Comparison of ENCODE assay signal across 8 cellular contexts in the genomic region with DNA sequence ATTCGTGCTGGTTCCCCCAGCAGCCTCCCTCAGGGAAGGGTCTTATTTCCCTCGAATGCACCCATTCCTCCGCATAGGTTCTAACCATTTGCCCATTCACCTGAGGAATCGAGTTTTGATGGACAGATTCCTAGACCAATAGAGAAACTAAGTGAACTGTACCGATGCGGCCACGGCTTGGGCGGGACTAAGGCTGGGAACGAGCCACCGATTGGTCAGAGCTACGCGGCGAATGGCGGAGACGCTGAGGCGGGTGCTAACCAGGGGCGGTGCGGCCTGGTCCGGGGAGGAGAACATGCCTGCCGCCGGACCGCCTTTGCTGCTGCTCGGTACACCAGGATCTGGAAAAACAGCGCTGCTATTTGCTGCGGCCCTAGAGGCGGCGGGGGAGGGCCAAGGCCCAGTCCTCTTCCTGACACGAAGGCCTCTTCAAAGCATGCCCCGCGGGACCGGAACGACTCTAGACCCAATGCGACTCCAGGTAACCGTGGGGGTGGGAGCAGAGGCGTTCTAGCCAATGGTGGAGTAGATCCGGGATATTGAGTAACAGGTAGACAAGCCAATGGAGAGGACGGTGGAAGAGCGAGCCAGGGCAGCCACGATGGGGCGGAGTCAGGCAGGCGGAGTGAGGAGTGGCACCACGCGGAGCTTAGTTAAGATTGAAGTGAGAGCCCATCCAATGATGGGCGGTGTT. TPM values are rescaled to one million over a fixed set of nuclear protein-coding genes. Genes with fewer than 3 reads are reported as not detected.
DNase-seq lines count a peak whose midpoint lies in the region; ATAC-seq, FAIRE-seq and TF ChIP-seq lines count a peak whose summit lies in the region.

SWSAP1 (plus strand) TSS at position 218 of the 694 bp plus-strand sequence; CDS start at position 233, 15 bp downstream.

- WGBS in A549 (ENCODE audit: missing lambda C conversion rate), result 2% methylated on average over 32 of the region's 44 CpGs

- ATAC-seq in A549, result peak; percentile 94 to 95
- ATAC-seq in GM18861 (IDR thresholded peaks at IDR 0.05; ENCODE audit: unreplicated experiment), result peak; percentile 86
- ATAC-seq in HG03066 (IDR thresholded peaks at IDR 0.05; ENCODE audit: low read depth, unreplicated experiment), result peak; percentile 93

- peak within 1 kb of the TSS; percentile 88 for H3K9ac ChIP-seq in iPS-15b (ENCODE audit: low read depth, low read length)

- H3K9me3 ChIP-seq in A549 (no peaks in the 10 kb centered on the region), iPS-15b (ENCODE audit: control insufficient read depth, insufficient read depth, low read length) (no peaks in the 10 kb centered on the region)

- no peak for TF ChIP-seq EP300 in A549 (IDR thresholded peaks at IDR 0.05)

- no peaks in the 10 kb centered on the region for H3K27me3 ChIP-seq in iPS-15b (ENCODE audit: control insufficient read depth, insufficient read depth, low read length)

- no peak for TF ChIP-seq CTCF in A549 (IDR thresholded peaks at IDR 0.05)

- peak within 1 kb of the TSS; percentile 92 to 93 for H3K27ac ChIP-seq in A549

- H3K36me3 ChIP-seq in iPS-15b (ENCODE audit: control insufficient read depth, insufficient read depth, low read length), result peaks cover 6% of the 10 kb centered on the region

- POLR2A ChIA-PET in A549 (lab: Yijun Ruan, JAX), result interaction anchor here (0.6 to 2.3 kb wide), 17 partner anchors 9 to 211 kb away, joined by 3 to 32 read pairs (median 8); partner anchors contain the start of genes CCDC159, ECSIT, EPOR and ODAD3

- no peak for FAIRE-seq in A549 (lab: Jason Lieb, UNC)

- H3K4me1 ChIP-seq in A549 (peaks cover 46% of the 10 kb centered on the region), iPS-15b (ENCODE audit: control insufficient read depth, insufficient read depth, low read length) (peaks cover 2% of the 10 kb centered on the region)

- no peak for TF ChIP-seq RAD21 in A549 (conservative IDR thresholded peaks at IDR 0.05 in 1 of 2, IDR thresholded peaks at IDR 0.05 in 1 of 2)

- CTCF ChIA-PET in A549 (lab: Yijun Ruan, JAX), result interaction anchor here (1.2 to 4.9 kb wide), 6 partner anchors 9 to 111 kb away, joined by 3 to 28 read pairs (median 6); partner anchors contain the start of genes EPOR and TSPAN16

- peak within 1 kb of the TSS; percentile 93 for H3K4me2 ChIP-seq in A549

- TF ChIP-seq POLR2A in A549 (IDR thresholded peaks at IDR 0.05; ENCODE audit: low read length), result peak; percentile 60

- H3K4me3 ChIP-seq in A549 (peak within 1 kb of the TSS; percentile 47), iPS-15b (ENCODE audit: low read depth, low read length) (peak within 1 kb of the TSS; percentile 84), skeletal muscle cell (ENCODE audit: low read depth, low read length) (peak within 1 kb of the TSS; percentile 69)

- DNase-seq in A549 (ENCODE audit: low read depth in 1 of 2, low spot score in 1 of 2), result peak; percentile 98 to 99
- DNase-seq in NCI-H2107 treated with DMSO at 0.1 percent for 48 hours (lab: John Stamatoyannopoulos, UW; ENCODE audit: unreplicated experiment), result peak; percentile 99
- peak; percentile 99 for DNase-seq in UCSD-AML1 (lab: John Stamatoyannopoulos, UW; ENCODE audit: unreplicated experiment)
- DNase-seq in brain pericyte (ENCODE audit: low read depth, low spot score), result peak; percentile 99
- peak; percentile 98 for DNase-seq in skeletal muscle cell (ENCODE audit: low read depth)

TF ChIP-seq in A549, 52 proteins besides CTCF, POLR2A, EP300 and RAD21:
- TF ChIP-seq SMC3 (IDR thresholded peaks at IDR 0.05), result 0 out of 3 replicates have a peak, but pooled peaks have one; percentile 9
- 0 out of 3 replicates have a peak, but pooled peaks have one; percentile 61 for TF ChIP-seq BCL3 (IDR thresholded peaks at IDR 0.05)
- TF ChIP-seq, protein P1, sequence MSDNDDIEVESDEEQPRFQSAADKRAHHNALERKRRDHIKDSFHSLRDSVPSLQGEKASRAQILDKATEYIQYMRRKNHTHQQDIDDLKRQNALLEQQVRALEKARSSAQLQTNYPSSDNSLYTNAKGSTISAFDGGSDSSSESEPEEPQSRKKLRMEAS (IDR thresholded peaks at IDR 0.05), result peak; percentile 53; the same call in 1 of the 2 replicates
- TF ChIP-seq, protein P2, sequence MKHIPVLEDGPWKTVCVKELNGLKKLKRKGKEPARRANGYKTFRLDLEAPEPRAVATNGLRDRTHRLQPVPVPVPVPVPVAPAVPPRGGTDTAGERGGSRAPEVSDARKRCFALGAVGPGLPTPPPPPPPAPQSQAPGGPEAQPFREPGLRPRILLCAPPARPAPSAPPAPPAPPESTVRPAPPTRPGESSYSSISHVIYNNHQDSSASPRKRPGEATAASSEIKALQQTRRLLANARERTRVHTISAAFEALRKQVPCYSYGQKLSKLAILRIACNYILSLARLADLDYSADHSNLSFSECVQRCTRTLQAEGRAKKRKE (CRISPR knock-in tag; IDR thresholded peaks at IDR 0.05; ENCODE audit: low read depth), result no peak
- TF ChIP-seq JUN (IDR thresholded peaks at IDR 0.05), result peak in 1 of 2 experiments; percentile 72; a peak in 1 of 5 replicates
- TF ChIP-seq MYC (IDR thresholded peaks at IDR 0.05; ENCODE audit: borderline replicate concordance, low read length), result 0 out of 2 replicates have a peak, but pooled peaks have one; percentile 28
- TF ChIP-seq ZSCAN20 (CRISPR knock-in tag; IDR thresholded peaks at IDR 0.05), result no peak
- TF ChIP-seq TP53 (CRISPR knock-in tag; IDR thresholded peaks at IDR 0.05), result 0 out of 2 replicates have a peak, but pooled peaks have one; percentile 6
- peak in 1 of 2 experiments; percentile 12; a peak in 1 of 4 replicates for TF ChIP-seq CEBPB (IDR thresholded peaks at IDR 0.05)
- no peak for TF ChIP-seq RARB (CRISPR knock-in tag; IDR thresholded peaks at IDR 0.05)
- peak; percentile 93 for TF ChIP-seq PHF8 (IDR thresholded peaks at IDR 0.05; ENCODE audit: borderline replicate concordance, low read depth)
- TF ChIP-seq, protein P3, sequence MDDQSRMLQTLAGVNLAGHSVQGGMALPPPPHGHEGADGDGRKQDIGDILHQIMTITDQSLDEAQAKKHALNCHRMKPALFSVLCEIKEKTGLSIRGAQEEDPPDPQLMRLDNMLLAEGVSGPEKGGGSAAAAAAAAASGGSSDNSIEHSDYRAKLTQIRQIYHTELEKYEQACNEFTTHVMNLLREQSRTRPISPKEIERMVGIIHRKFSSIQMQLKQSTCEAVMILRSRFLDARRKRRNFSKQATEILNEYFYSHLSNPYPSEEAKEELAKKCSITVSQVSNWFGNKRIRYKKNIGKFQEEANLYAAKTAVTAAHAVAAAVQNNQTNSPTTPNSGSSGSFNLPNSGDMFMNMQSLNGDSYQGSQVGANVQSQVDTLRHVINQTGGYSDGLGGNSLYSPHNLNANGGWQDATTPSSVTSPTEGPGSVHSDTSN (IDR thresholded peaks at IDR 0.05), result peak; percentile 90

RNA-seq across cellular contexts. Expression of gene SWSAP1, which starts in this region (rescaled TPM):
- polyA plus RNA-seq in A549 (2011; rRNA removed) (1.2 and 1.3 TPM in 2 replicates), A549 (2017; fragmentation: RNase III; extraction: RNeasy Plus Mini Kit Qiagen cat#74134 plus additional on column Dnase treatment) (1.5 to 1.8 TPM (median 1.5 TPM) in 3 replicates)
- 3.0 and 3.6 TPM in 2 replicates for polyA plus RNA-seq in A549 (2012; cell fraction: cytosol; rRNA removed)
- polyA plus RNA-seq in A549 (2012; cell fraction: nucleus; rRNA removed), result 2.6 and 3.3 TPM in 2 replicates
- 0.33 and 0.88 TPM in 2 replicates for polyA minus RNA-seq in A549 (2011; rRNA and poly(A)+ RNA removed)

Comparison
In these comparisons a context has a peak if more than half of its experiments do, and no peak if none do; other contexts are left out.
1. Peak in every context shown above with its lines: DNase-seq, ATAC-seq, H3K4me3 ChIP-seq and H3K27ac ChIP-seq.